Comparison of ENCODE assay signal across 14 cellular contexts in the genomic region with DNA sequence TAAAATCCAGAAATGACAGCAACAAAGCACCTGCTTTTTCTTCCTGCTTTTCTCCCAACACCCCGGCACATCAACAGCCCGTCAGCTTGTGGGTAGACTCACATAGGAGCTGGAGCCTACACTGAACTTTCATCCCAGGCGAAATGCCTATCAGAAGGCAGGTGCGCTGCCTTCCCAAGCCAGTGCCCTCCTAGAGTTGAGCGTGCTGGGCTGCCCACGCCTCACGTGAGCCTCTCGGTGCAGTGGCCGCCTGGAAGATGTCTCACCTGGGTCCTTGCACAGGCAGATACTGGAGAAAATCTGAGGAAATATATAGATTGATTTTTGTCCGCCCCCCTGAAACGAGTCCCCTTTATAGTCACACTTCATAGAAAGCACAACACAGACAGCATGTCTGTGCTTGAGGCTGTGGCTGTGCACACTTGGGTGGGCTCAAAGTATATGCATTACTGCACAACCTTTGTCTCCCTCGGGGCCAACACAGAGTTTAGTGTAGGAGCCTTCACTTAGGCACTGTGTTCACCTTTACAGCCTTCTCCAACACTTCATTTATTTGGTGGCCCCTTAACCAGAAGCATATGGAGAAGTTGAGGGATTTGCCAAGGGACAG.
DNase-seq lines count a peak whose midpoint lies in the region; ATAC-seq and TF ChIP-seq lines count a peak whose summit lies in the region.
"Had no signal": no experiment of that assay in that cellular context is flagged by ENCODE, and none has a peak within 500 bp of the region (broad histone marks: within the 10 kb centered on the region; RNA-seq: fewer than 3 reads in every experiment).

No MANE protein-coding gene starts in this region.

- no peaks in the 10 kb centered on the region for H3K27me3 Mint-ChIP-seq in central memory CD8-positive, alpha-beta T cell
- H3K27me3 Mint-ChIP-seq in natural killer cell (ENCODE audit: low read depth in 2 of 2): no peaks in the 10 kb centered on the region

- H3K27ac Mint-ChIP-seq in central memory CD8-positive, alpha-beta T cell (ENCODE audit: low read depth): peak overlapping the region; percentile 96
- H3K27ac Mint-ChIP-seq in natural killer cell: peak overlapping the region; percentile 94 to 100

- intact Hi-C loops in natural killer cell (cut with micrococcal nuclease) (loop anchor here (10.0 kb wide), 1 partner anchor 977 kb away; a partner anchor contains a TSS), left colon (cut with DNase I, micrococcal nuclease) (no loop called here)

- no peak for DNase-seq in central memory CD8-positive, alpha-beta T cell (ENCODE audit: low spot score in 2 of 2)
- no peak for DNase-seq in natural killer cell
- no peak for DNase-seq in left colon
- DNase-seq in activated naive CD4-positive, alpha-beta T cell treated with anti-CD3 and anti-CD28 coated beads, Interleukin-2, amount 50 U/mL, for 16 hours: no peak
- DNase-seq: anterior cingulate cortex; NCI-H1105; NCI-H345; stimulated activated CD4-positive, alpha-beta T cell treated with anti-CD3 and anti-CD28 coated beads, Interleukin-2, amount 100 ng/mL, for 48 hours; stimulated activated naive CD4-positive, alpha-beta T cell treated with Interleukin-2 at 50 U/mL for 16 hours; T-helper 9 cell had no signal

- peaks cover 96% of the 10 kb centered on the region for H3K4me1 Mint-ChIP-seq in central memory CD8-positive, alpha-beta T cell
- peaks cover 77 to 99% of the 10 kb centered on the region in 2 donors for H3K4me1 Mint-ChIP-seq in natural killer cell

- peak overlapping the region in 1 of 10 experiments; percentile 1; a peak in 1 of 20 replicates for H3K4me3 ChIP-seq in BLaER1 treated with 17β-estradiol and CSF1 and Interleukin-3, amounts not matched to agents 10 nM and 100 nM

- peaks cover 22% of the 10 kb centered on the region for H3K36me3 Mint-ChIP-seq in central memory CD8-positive, alpha-beta T cell (ENCODE audit: insufficient read depth)
- H3K36me3 Mint-ChIP-seq in natural killer cell: no peaks in the 10 kb centered on the region

- no peaks in the 10 kb centered on the region for H3K27me3 ChIP-seq in BLaER1 treated with 17β-estradiol and CSF1 and Interleukin-3, amounts not matched to agents 10 nM and 100 nM

- H3K9ac ChIP-seq in BLaER1 treated with 17β-estradiol and CSF1 and Interleukin-3, amounts not matched to agents 10 nM and 100 nM: peak overlapping the region in 10 of 11 experiments; percentile 1 to 54 (median 40); a peak in 14 of 22 replicates

- peak overlapping the region in 7 of 11 experiments; percentile 9 to 90 (median 49); a peak in 12 of 22 replicates for H3K27ac ChIP-seq in BLaER1 treated with 17β-estradiol and CSF1 and Interleukin-3, amounts not matched to agents 10 nM and 100 nM
- H3K27ac ChIP-seq in KOPT-K1 (ENCODE audit: low read depth, low read length, poor library complexity, severe bottlenecking): peak overlapping the region; percentile 5

- H3K4me3 Mint-ChIP-seq in central memory CD8-positive, alpha-beta T cell: peak overlapping the region; percentile 67
- peak overlapping the region; percentile 82 for H3K4me3 Mint-ChIP-seq in natural killer cell

- no peaks in the 10 kb centered on the region for H3K9me3 ChIP-seq in BLaER1 treated with 17β-estradiol and CSF1 and Interleukin-3, amounts not matched to agents 10 nM and 100 nM (replicated peaks in 1 of 11)
- H3K9me3 ChIP-seq in KOPT-K1 (ENCODE audit: insufficient read depth, low read length, poor library complexity, severe bottlenecking): no peaks in the 10 kb centered on the region

- H3K4me2 ChIP-seq in BLaER1 treated with 17β-estradiol and CSF1 and Interleukin-3, amounts not matched to agents 10 nM and 100 nM: peak overlapping the region; percentile 73 to 100 (median 97)

- no peaks in the 10 kb centered on the region for H3K9me3 Mint-ChIP-seq in central memory CD8-positive, alpha-beta T cell
- H3K9me3 Mint-ChIP-seq in natural killer cell: no peaks in the 10 kb centered on the region

- no peak for TF ChIP-seq CTCF in natural killer cell (IDR thresholded peaks at IDR 0.05)

- peaks cover 100% of the 10 kb centered on the region in 10 experiments for H3K4me1 ChIP-seq in BLaER1 treated with 17β-estradiol and CSF1 and Interleukin-3, amounts not matched to agents 10 nM and 100 nM

- no peaks in the 10 kb centered on the region for H3K36me3 ChIP-seq in BLaER1 treated with 17β-estradiol and CSF1 and Interleukin-3, amounts not matched to agents 10 nM and 100 nM
- no peaks in the 10 kb centered on the region for H3K36me3 ChIP-seq in KOPT-K1 (ENCODE audit: insufficient read depth, low read length)

- no peak for ATAC-seq in central memory CD8-positive, alpha-beta T cell (replicated peaks; ENCODE audit: extremely low read depth, poor library complexity, severe bottlenecking)
- no peak for ATAC-seq in natural killer cell
- ATAC-seq in left colon: no peak
- ATAC-seq in HG03457 (IDR thresholded peaks at IDR 0.05; ENCODE audit: unreplicated experiment): no peak
- no peak for ATAC-seq in HG03520 (IDR thresholded peaks at IDR 0.05; ENCODE audit: unreplicated experiment)

- peaks cover 0 to 11% (median 0%) of the 10 kb centered on the region in 11 experiments; a peak in 3 of 22 replicates for H4K20me1 ChIP-seq in BLaER1 treated with 17β-estradiol and CSF1 and Interleukin-3, amounts not matched to agents 10 nM and 100 nM
